In genomic region chr20:34375977-34376430, GRCh38 we compare ENCODE assay signal across 1 cellular context.
TF ChIP-seq lines count a peak whose summit lies in the region.

No MANE protein-coding gene starts in this region.

TF ChIP-seq in K562, 482 proteins besides CTCF, POLR2A, EP300 and RAD21 (continued from another document):
- TF ChIP-seq, protein P1, sequence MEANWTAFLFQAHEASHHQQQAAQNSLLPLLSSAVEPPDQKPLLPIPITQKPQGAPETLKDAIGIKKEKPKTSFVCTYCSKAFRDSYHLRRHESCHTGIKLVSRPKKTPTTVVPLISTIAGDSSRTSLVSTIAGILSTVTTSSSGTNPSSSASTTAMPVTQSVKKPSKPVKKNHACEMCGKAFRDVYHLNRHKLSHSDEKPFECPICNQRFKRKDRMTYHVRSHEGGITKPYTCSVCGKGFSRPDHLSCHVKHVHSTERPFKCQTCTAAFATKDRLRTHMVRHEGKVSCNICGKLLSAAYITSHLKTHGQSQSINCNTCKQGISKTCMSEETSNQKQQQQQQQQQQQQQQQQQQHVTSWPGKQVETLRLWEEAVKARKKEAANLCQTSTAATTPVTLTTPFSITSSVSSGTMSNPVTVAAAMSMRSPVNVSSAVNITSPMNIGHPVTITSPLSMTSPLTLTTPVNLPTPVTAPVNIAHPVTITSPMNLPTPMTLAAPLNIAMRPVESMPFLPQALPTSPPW (CRISPR knock-in tag; IDR thresholded peaks at IDR 0.05): no peak
- TF ChIP-seq ZNF639 (CRISPR knock-in tag; conservative IDR thresholded peaks at IDR 0.05 in 1 of 2, IDR thresholded peaks at IDR 0.05 in 1 of 2) (no peak), ZNF134 (CRISPR knock-in tag; conservative IDR thresholded peaks at IDR 0.05) (no peak), SMAD4 (CRISPR knock-in tag; conservative IDR thresholded peaks at IDR 0.05) (no peak), PHB2 (IDR thresholded peaks at IDR 0.05; ENCODE audit: low read depth) (no peak), CBX1 (IDR thresholded peaks at IDR 0.05; ENCODE audit: low read depth) (no peak), HNRNPL (IDR thresholded peaks at IDR 0.05; ENCODE audit: low read depth, low read length) (no peak), DPF2 (IDR thresholded peaks at IDR 0.05) (no peak), EHMT2 (IDR thresholded peaks at IDR 0.05) (no peak), SAFB2 (IDR thresholded peaks at IDR 0.05; ENCODE audit: borderline replicate concordance, low read depth, low read length, severe bottlenecking) (no peak), ZNF76 (CRISPR knock-in tag; IDR thresholded peaks at IDR 0.05; ENCODE audit: borderline replicate concordance) (no peak), HINFP (tag; conservative IDR thresholded peaks at IDR 0.05; ENCODE audit: low read depth) (no peak)
- TF ChIP-seq, protein P2, sequence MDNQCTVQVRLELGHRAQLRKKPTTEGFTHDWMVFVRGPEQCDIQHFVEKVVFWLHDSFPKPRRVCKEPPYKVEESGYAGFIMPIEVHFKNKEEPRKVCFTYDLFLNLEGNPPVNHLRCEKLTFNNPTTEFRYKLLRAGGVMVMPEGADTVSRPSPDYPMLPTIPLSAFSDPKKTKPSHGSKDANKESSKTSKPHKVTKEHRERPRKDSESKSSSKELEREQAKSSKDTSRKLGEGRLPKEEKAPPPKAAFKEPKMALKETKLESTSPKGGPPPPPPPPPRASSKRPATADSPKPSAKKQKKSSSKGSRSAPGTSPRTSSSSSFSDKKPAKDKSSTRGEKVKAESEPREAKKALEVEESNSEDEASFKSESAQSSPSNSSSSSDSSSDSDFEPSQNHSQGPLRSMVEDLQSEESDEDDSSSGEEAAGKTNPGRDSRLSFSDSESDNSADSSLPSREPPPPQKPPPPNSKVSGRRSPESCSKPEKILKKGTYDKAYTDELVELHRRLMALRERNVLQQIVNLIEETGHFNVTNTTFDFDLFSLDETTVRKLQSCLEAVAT (IDR thresholded peaks at IDR 0.05): no peak
- TF ChIP-seq, protein P3, sequence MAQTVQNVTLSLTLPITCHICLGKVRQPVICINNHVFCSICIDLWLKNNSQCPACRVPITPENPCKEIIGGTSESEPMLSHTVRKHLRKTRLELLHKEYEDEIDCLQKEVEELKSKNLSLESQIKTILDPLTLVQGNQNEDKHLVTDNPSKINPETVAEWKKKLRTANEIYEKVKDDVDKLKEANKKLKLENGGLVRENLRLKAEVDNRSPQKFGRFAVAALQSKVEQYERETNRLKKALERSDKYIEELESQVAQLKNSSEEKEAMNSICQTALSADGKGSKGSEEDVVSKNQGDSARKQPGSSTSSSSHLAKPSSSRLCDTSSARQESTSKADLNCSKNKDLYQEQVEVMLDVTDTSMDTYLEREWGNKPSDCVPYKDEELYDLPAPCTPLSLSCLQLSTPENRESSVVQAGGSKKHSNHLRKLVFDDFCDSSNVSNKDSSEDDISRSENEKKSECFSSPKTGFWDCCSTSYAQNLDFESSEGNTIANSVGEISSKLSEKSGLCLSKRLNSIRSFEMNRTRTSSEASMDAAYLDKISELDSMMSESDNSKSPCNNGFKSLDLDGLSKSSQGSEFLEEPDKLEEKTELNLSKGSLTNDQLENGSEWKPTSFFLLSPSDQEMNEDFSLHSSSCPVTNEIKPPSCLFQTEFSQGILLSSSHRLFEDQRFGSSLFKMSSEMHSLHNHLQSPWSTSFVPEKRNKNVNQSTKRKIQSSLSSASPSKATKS (CRISPR knock-in tag; IDR thresholded peaks at IDR 0.05): no peak
